Comparison of ENCODE assay signal across 1 cellular context in genomic region chr19:34733826-34734600, GRCh38.
TF ChIP-seq lines count a peak whose summit lies in the region.

ZNF181 (plus strand) TSS chr19:34734243; CDS start chr19:34735038, 795 bp downstream.

TF ChIP-seq in HepG2, 621 proteins besides CTCF, POLR2A, EP300 and RAD21 (continued from another document and continues in another):
- TF ChIP-seq MXI1 (IDR thresholded peaks at IDR 0.05; ENCODE audit: borderline replicate concordance, low read depth, low read length) (no peak; the same call in 2 of the 3 replicates), U2AF2 (IDR thresholded peaks at IDR 0.05; ENCODE audit: low read depth, low read length) (no peak), ZNF383 (CRISPR knock-in tag; IDR thresholded peaks at IDR 0.05; ENCODE audit: borderline replicate concordance) (no peak), ZNF552 (CRISPR knock-in tag; IDR thresholded peaks at IDR 0.05; ENCODE audit: borderline replicate concordance) (no peak), SIN3B (IDR thresholded peaks at IDR 0.05; ENCODE audit: low read length) (no peak), FOXJ3 (CRISPR knock-in tag; IDR thresholded peaks at IDR 0.05; ENCODE audit: borderline replicate concordance) (peak; percentile 37; the same call in 1 of the 2 replicates), TRAFD1 (CRISPR knock-in tag; IDR thresholded peaks at IDR 0.05; ENCODE audit: borderline replicate concordance) (no peak), NFKBIZ (CRISPR knock-in tag; IDR thresholded peaks at IDR 0.05) (peak; percentile 57; the same call in 1 of the 2 replicates), ZNF546 (CRISPR knock-in tag; conservative IDR thresholded peaks at IDR 0.05) (no peak; the same call in 1 of the 2 replicates), ZNF205 (CRISPR knock-in tag; IDR thresholded peaks at IDR 0.05) (0 out of 2 replicates have a peak, but pooled peaks have one; percentile 56), ARNT (IDR thresholded peaks at IDR 0.05) (no peak), PRMT3 (CRISPR knock-in tag; IDR thresholded peaks at IDR 0.05; ENCODE audit: borderline replicate concordance, low read depth) (peak; percentile 70; the same call in 1 of the 2 replicates), ZNF768 (CRISPR knock-in tag; IDR thresholded peaks at IDR 0.05) (peak; percentile 74), PHF8 (CRISPR knock-in tag; IDR thresholded peaks at IDR 0.05) (peak; percentile 96), ZC3H13 (CRISPR knock-in tag; IDR thresholded peaks at IDR 0.05) (peak; percentile 85; the same call in 1 of the 2 replicates), CHD2 (IDR thresholded peaks at IDR 0.05; ENCODE audit: low read depth, low read length) (no peak), NR2F6 (IDR thresholded peaks at IDR 0.05) (no peak), NR2F6 (CRISPR knock-in tag; IDR thresholded peaks at IDR 0.05) (0 out of 2 replicates have a peak, but pooled peaks have one; percentile 24), ZNF704 (CRISPR knock-in tag; IDR thresholded peaks at IDR 0.05; ENCODE audit: borderline replicate concordance) (no peak), ELK4 (CRISPR knock-in tag; IDR thresholded peaks at IDR 0.05; ENCODE audit: borderline replicate concordance) (no peak), ELF3 (CRISPR knock-in tag; IDR thresholded peaks at IDR 0.05) (no peak; the same call in none of the 2 replicates), ZSCAN12 (CRISPR knock-in tag; IDR thresholded peaks at IDR 0.05) (no peak), ZNF770 (CRISPR knock-in tag; IDR thresholded peaks at IDR 0.05) (peak; percentile 70), TBX3 (IDR thresholded peaks at IDR 0.05; ENCODE audit: borderline replicate concordance) (no peak; the same call in 1 of the 2 replicates), SNAPC4 (CRISPR knock-in tag; IDR thresholded peaks at IDR 0.05) (0 out of 2 replicates have a peak, but pooled peaks have one; percentile 31), TFAP4 (IDR thresholded peaks at IDR 0.05; ENCODE audit: borderline replicate concordance, low read depth) (no peak), MTERF4 (CRISPR knock-in tag; IDR thresholded peaks at IDR 0.05) (peak; percentile 73; the same call in 1 of the 2 replicates), ZNF580 (CRISPR knock-in tag; IDR thresholded peaks at IDR 0.05; ENCODE audit: borderline replicate concordance, low read depth) (no peak), SMARCE1 (IDR thresholded peaks at IDR 0.05; ENCODE audit: borderline replicate concordance) (no peak), ZNF660 (CRISPR knock-in tag; IDR thresholded peaks at IDR 0.05; ENCODE audit: borderline replicate concordance, low read depth) (no peak), MBNL3 (CRISPR knock-in tag; conservative IDR thresholded peaks at IDR 0.05) (no peak), ZBTB44 (CRISPR knock-in tag; IDR thresholded peaks at IDR 0.05) (0 out of 2 replicates have a peak, but pooled peaks have one; percentile 62), NCOA1 (CRISPR knock-in tag; IDR thresholded peaks at IDR 0.05) (no peak)
- TF ChIP-seq, protein P1, sequence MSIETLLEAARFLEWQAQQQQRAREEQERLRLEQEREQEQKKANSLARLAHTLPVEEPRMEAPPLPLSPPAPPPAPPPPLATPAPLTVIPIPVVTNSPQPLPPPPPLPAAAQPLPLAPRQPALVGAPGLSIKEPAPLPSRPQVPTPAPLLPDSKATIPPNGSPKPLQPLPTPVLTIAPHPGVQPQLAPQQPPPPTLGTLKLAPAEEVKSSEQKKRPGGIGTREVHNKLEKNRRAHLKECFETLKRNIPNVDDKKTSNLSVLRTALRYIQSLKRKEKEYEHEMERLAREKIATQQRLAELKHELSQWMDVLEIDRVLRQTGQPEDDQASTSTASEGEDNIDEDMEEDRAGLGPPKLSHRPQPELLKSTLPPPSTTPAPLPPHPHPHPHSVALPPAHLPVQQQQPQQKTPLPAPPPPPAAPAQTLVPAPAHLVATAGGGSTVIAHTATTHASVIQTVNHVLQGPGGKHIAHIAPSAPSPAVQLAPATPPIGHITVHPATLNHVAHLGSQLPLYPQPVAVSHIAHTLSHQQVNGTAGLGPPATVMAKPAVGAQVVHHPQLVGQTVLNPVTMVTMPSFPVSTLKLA (IDR thresholded peaks at IDR 0.05) = peak; percentile 59
- TF ChIP-seq, protein P2, sequence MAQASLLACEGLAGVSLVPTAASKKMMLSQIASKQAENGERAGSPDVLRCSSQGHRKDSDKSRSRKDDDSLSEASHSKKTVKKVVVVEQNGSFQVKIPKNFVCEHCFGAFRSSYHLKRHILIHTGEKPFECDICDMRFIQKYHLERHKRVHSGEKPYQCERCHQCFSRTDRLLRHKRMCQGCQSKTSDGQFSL (CRISPR knock-in tag; IDR thresholded peaks at IDR 0.05) = no peak
